8 cellular contexts compared by ENCODE assay signal in the genomic region with DNA sequence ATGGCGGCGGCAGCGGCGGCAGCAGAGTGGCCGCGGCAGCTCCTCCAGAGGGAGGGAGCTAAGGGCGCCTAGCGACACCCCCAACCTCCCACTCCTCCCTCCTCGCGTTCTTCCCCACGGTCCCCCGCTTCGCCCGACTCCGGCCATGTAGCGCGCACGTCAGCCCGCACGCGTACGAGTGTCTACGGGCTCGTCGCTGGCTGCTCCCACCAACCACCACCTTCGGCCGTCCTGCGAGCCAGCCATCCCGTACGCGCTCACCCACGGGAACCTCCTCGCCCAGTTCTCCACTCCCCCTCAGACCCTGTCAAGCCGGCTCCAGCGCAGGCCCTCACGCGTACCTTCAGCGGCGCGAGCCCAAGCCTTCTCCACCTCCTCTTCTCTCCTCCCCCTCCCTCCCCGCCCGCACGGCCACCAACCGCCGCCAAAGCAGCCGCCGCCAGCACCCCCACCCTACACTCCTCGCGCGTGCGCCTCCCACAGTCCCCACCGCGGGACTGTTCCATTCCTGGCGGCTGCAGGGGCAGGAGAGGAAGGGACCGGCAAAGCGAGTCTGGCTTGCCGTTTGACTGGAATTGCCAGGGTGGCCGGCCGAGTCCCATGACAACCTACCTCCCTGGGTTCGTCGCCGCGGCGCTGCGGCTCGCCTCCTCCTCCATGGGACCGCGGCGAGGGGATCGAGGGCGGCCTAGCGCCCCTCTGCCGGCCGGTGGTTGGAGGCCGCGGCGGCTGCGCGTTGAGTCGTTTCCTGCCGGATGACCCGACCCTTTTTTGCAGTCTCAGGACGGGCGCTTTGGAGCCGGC. TPM values are rescaled to one million over a fixed set of nuclear protein-coding genes. Genes with fewer than 3 reads are reported as not detected.
DNase-seq lines count a peak whose midpoint lies in the region; ATAC-seq and TF ChIP-seq lines count a peak whose summit lies in the region.

A gene (plus strand): TSS at position 774 of the 804 bp plus-strand sequence. CDS start 20,689 bp downstream, outside the sequence.
A gene with protein sequence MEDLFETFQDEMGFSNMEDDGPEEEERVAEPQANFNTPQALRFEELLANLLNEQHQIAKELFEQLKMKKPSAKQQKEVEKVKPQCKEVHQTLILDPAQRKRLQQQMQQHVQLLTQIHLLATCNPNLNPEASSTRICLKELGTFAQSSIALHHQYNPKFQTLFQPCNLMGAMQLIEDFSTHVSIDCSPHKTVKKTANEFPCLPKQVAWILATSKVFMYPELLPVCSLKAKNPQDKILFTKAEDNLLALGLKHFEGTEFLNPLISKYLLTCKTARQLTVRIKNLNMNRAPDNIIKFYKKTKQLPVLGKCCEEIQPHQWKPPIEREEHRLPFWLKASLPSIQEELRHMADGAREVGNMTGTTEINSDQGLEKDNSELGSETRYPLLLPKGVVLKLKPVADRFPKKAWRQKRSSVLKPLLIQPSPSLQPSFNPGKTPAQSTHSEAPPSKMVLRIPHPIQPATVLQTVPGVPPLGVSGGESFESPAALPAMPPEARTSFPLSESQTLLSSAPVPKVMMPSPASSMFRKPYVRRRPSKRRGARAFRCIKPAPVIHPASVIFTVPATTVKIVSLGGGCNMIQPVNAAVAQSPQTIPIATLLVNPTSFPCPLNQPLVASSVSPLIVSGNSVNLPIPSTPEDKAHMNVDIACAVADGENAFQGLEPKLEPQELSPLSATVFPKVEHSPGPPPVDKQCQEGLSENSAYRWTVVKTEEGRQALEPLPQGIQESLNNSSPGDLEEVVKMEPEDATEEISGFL (minus strand): TSS at position 457 of the 804 bp plus-strand sequence. CDS start 8,338 bp downstream, outside the sequence.

- H3K27ac Mint-ChIP-seq in naive thymus-derived CD4-positive, alpha-beta T cell: peak within 1 kb of the TSS; percentile 90 to 98 (median 96)
- peak within 1 kb of the TSS; percentile 97 for H3K27ac Mint-ChIP-seq in stimulated activated effector memory CD8-positive, alpha-beta T cell treated with anti-CD3 and anti-CD28 coated beads, Interleukin-12 subunit alpha, Interleukin-12 subunit beta, amount 100 ng/mL, for 72 hours

- H3K4me3 ChIP-seq in LNCaP clone FGC (ENCODE audit: low read depth, low read length): peak within 1 kb of the TSS; percentile 95
- peak within 1 kb of the TSS; percentile 99 for H3K4me3 ChIP-seq in naive thymus-derived CD4-positive, alpha-beta T cell (ENCODE audit: low read length)

- peaks cover 0 to 3% (median 0%) of the 10 kb centered on the region in 11 donors for H3K9me3 Mint-ChIP-seq in naive thymus-derived CD4-positive, alpha-beta T cell
- H3K9me3 Mint-ChIP-seq in stimulated activated effector memory CD8-positive, alpha-beta T cell treated with anti-CD3 and anti-CD28 coated beads, Interleukin-12 subunit alpha, Interleukin-12 subunit beta, amount 100 ng/mL, for 72 hours: no peaks in the 10 kb centered on the region

- H3K27me3 ChIP-seq in naive thymus-derived CD4-positive, alpha-beta T cell (ENCODE audit: control insufficient read depth in 2 of 2, insufficient read depth in 2 of 2, low read length in 2 of 2): no peaks in the 10 kb centered on the region

- peaks cover 15 to 30% of the 10 kb centered on the region in 2 donors for H3K4me1 ChIP-seq in naive thymus-derived CD4-positive, alpha-beta T cell (ENCODE audit: control insufficient read depth in 2 of 2, insufficient read depth in 2 of 2, low read length in 2 of 2)

- peaks cover 0 to 20% (median 0%) of the 10 kb centered on the region in 3 experiments for H3K36me3 ChIP-seq in naive thymus-derived CD4-positive, alpha-beta T cell (ENCODE audit: control insufficient read depth in 2 of 3, insufficient read depth in 3 of 3, low read length in 3 of 3)

- intact Hi-C loops in naive thymus-derived CD4-positive, alpha-beta T cell (cut with micrococcal nuclease): loop anchor here (1.0 to 10.0 kb wide), 13 partner anchors 41 to 414 kb away; a partner anchor contains a TSS

- peak; percentile 95 for DNase-seq in Daoy (ENCODE audit: low read depth)
- peak; percentile 77 for DNase-seq in GOT3 (lab: John Stamatoyannopoulos, UW)
- DNase-seq in LNCaP clone FGC (ENCODE audit: low read depth): peak; percentile 70
- peak; percentile 93 for DNase-seq in RWPE1 (ENCODE audit: low spot score)
- DNase-seq in activated T-helper 1 cell treated with anti-CD3 and anti-CD28 coated beads, Interleukin-2, amount 50 U/mL, for 16 hours (ENCODE audit: low read depth in 1 of 2, low spot score in 1 of 2): peak; percentile 82 to 87
- peak; percentile 90 for DNase-seq in fibroblast of gingiva (ENCODE audit: low read depth)
- DNase-seq in naive thymus-derived CD4-positive, alpha-beta T cell: peak; percentile 87 to 96 (median 92)
- peak; percentile 95 to 98 for DNase-seq in stimulated activated effector memory CD8-positive, alpha-beta T cell treated with anti-CD3 and anti-CD28 coated beads, Interleukin-12 subunit alpha, Interleukin-12 subunit beta, amount 100 ng/mL, for 72 hours (ENCODE audit: low spot score in 2 of 2)

- ATAC-seq in naive thymus-derived CD4-positive, alpha-beta T cell: peak; percentile 96
- ATAC-seq in stimulated activated effector memory CD8-positive, alpha-beta T cell treated with anti-CD3 and anti-CD28 coated beads, Interleukin-12 subunit alpha, Interleukin-12 subunit beta, amount 100 ng/mL, for 72 hours: peak; percentile 92

- TF ChIP-seq CTCF in LNCaP clone FGC (IDR thresholded peaks at IDR 0.05; ENCODE audit: control insufficient read depth, extremely low read depth, insufficient read depth) (no peak), RWPE1 (conservative IDR thresholded peaks at IDR 0.05; ENCODE audit: low read depth) (no peak)

- no peaks in the 10 kb centered on the region for H3K9me3 ChIP-seq in naive thymus-derived CD4-positive, alpha-beta T cell (ENCODE audit: control insufficient read depth in 2 of 3, low read length in 3 of 3)

- peak within 1 kb of the TSS; percentile 92 for H3K27ac ChIP-seq in RWPE1
- H3K27ac ChIP-seq in naive thymus-derived CD4-positive, alpha-beta T cell (ENCODE audit: low read depth, low read length): peak within 1 kb of the TSS; percentile 91

- H3K27me3 Mint-ChIP-seq in naive thymus-derived CD4-positive, alpha-beta T cell: no peaks in the 10 kb centered on the region

- peaks cover 0 to 42% (median 20%) of the 10 kb centered on the region in 5 donors for H3K36me3 Mint-ChIP-seq in naive thymus-derived CD4-positive, alpha-beta T cell
- peaks cover 91% of the 10 kb centered on the region for H3K36me3 Mint-ChIP-seq in stimulated activated effector memory CD8-positive, alpha-beta T cell treated with anti-CD3 and anti-CD28 coated beads, Interleukin-12 subunit alpha, Interleukin-12 subunit beta, amount 100 ng/mL, for 72 hours

- CTCF ChIA-PET in RWPE1 (lab: Yijun Ruan, JAX): no interaction called here
- CTCF ChIA-PET in naive thymus-derived CD4-positive, alpha-beta T cell (lab: Charles Lee): no interaction called here

- peak within 1 kb of the TSS; percentile 93 to 98 (median 96) for H3K4me3 Mint-ChIP-seq in naive thymus-derived CD4-positive, alpha-beta T cell
- peak within 1 kb of the TSS; percentile 93 for H3K4me3 Mint-ChIP-seq in stimulated activated effector memory CD8-positive, alpha-beta T cell treated with anti-CD3 and anti-CD28 coated beads, Interleukin-12 subunit alpha, Interleukin-12 subunit beta, amount 100 ng/mL, for 72 hours

- H3K4me1 Mint-ChIP-seq in naive thymus-derived CD4-positive, alpha-beta T cell: peaks cover 37 to 81% (median 70%) of the 10 kb centered on the region in 7 donors
- H3K4me1 Mint-ChIP-seq in stimulated activated effector memory CD8-positive, alpha-beta T cell treated with anti-CD3 and anti-CD28 coated beads, Interleukin-12 subunit alpha, Interleukin-12 subunit beta, amount 100 ng/mL, for 72 hours: peaks cover 67% of the 10 kb centered on the region

- POLR2A ChIA-PET in RWPE1 (lab: Yijun Ruan, JAX; ENCODE audit: low non-redundant PET): no interaction called here
- POLR2A ChIA-PET in naive thymus-derived CD4-positive, alpha-beta T cell (lab: Charles Lee): no interaction called here

RNA-seq across cellular contexts. Expression of the first gene that starts in this region (rescaled TPM):
- 96.4 and 103 TPM in 2 replicates for total RNA-seq in Daoy (2014; rRNA removed; shearing (Covaris generic))
- 100 to 1,000 TPM; 112 to 155 (median 145) TPM for total RNA-seq in naive thymus-derived CD4-positive, alpha-beta T cell
- 100 to 1,000 TPM; 111 to 135 TPM for polyA plus RNA-seq in naive thymus-derived CD4-positive, alpha-beta T cell

RNA-seq across cellular contexts. Expression of the second gene that starts in this region (rescaled TPM):
- total RNA-seq in Daoy (2014; rRNA removed; shearing (Covaris generic)): 23.9 and 27.5 TPM in 2 replicates
- total RNA-seq in naive thymus-derived CD4-positive, alpha-beta T cell: 100 to 1,000 TPM in 2 of 5 experiments, 10 to 100 TPM in 3; 81.2 to 130 (median 88.2) TPM
- polyA plus RNA-seq in naive thymus-derived CD4-positive, alpha-beta T cell: 10 to 100 TPM; 37.4 to 59.3 TPM

Comparison
In these comparisons a context has a peak if more than half of its experiments do, and no peak if none do; other contexts are left out.
1. Peak in every context shown above with its lines: DNase-seq, ATAC-seq, H3K4me3 ChIP-seq and H3K27ac ChIP-seq.